7 cellular contexts compared by ENCODE assay signal in the genomic region with DNA sequence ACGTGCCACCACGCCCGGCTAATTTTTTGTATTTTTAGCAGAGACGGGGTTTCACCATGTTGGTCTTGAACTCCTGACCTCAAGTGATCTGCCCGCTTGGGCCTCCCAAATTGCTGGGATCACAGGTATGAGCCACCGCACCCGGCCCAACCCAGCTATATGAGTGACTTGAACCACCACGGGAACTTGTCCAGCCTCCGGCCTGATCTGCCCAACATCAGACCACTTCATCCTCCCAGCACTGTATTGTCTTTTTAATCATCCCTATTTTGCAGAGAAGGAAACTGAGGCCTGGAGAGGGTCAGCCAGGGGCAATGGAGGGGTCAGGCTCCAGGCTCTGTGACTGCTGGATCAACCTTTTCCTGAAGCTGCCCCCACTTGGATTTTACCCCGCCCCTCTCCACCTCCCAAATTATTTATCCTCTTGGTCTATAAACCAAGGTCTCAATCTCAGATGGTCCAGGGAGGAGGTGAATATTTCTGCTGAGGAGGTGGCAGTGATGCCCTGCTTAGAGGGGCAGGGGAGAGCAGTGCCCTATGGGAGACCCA. TPM values are rescaled to one million over a fixed set of nuclear protein-coding genes. Genes with fewer than 3 reads are reported as not detected.
A peak's percentile ranks its signal among the peaks of the same experiment; 100 is the strongest.
DNase-seq lines count a peak whose midpoint lies in the region; ATAC-seq and TF ChIP-seq lines count a peak whose summit lies in the region.

No MANE protein-coding gene starts in this region.

- H3K27ac ChIP-seq in DOHH2 (ENCODE audit: low read depth, low read length) (no peak overlapping the region), Peyer's patch (peak overlapping the region in 3 of 4 donors; percentile 77 to 93 (median 87)), epithelial cell of prostate (peak overlapping the region; percentile 90), gastrocnemius medialis (peak overlapping the region; percentile 87 to 93 (median 91))

- peaks cover 34% of the 10 kb centered on the region for H3K79me2 ChIP-seq in DOHH2 (ENCODE audit: control insufficient read depth, low read length)

- intact Hi-C loops in gastrocnemius medialis (cut with DNase I; ENCODE audit: low total_unique reads), result loop anchor here (1.0 to 5.0 kb wide), 2 partner anchors 42 to 56 kb away; no protein-coding TSS in a partner anchor

- H3K36me3 ChIP-seq in DOHH2 (ENCODE audit: control insufficient read depth, low read length), result peaks cover 22% of the 10 kb centered on the region
- no peaks in the 10 kb centered on the region for H3K36me3 ChIP-seq in Peyer's patch
- H3K36me3 ChIP-seq in gastrocnemius medialis, result no peaks in the 10 kb centered on the region

- peak overlapping the region; percentile 98 for H3K4me3 ChIP-seq in DOHH2 (ENCODE audit: low read length)
- H3K4me3 ChIP-seq in Peyer's patch, result peak overlapping the region in 2 of 4 donors; percentile 59 to 76
- H3K4me3 ChIP-seq in gastrocnemius medialis, result peak overlapping the region in 1 of 4 donors; percentile 87

- H3F3A ChIP-seq in DOHH2 (ENCODE audit: control insufficient read depth, insufficient read depth), result peaks cover 9% of the 10 kb centered on the region

- no peaks in the 10 kb centered on the region for H3K9me2 ChIP-seq in DOHH2 (replicated peaks; ENCODE audit: control insufficient read depth, low read length)

- no peaks in the 10 kb centered on the region for H4K20me1 ChIP-seq in DOHH2 (ENCODE audit: control insufficient read depth, insufficient read depth, low read depth, low read length)

- in situ Hi-C loops in gastrocnemius medialis (cut with MboI; ENCODE audit: low sequenced_read_pairs in 4 of 4), result no loop called here

- TF ChIP-seq POLR2A in Peyer's patch (IDR thresholded peaks at IDR 0.05) (no peak), gastrocnemius medialis (IDR thresholded peaks at IDR 0.05) (no peak)

- ATAC-seq in gastrocnemius medialis (no peak), HG03521 (IDR thresholded peaks at IDR 0.05; ENCODE audit: unreplicated experiment) (no peak), HG03097 (IDR thresholded peaks at IDR 0.05; ENCODE audit: low FRiP score, unreplicated experiment) (no peak), HG03457 (IDR thresholded peaks at IDR 0.05; ENCODE audit: unreplicated experiment) (no peak)

- no peaks in the 10 kb centered on the region for H3K27me3 ChIP-seq in DOHH2 (ENCODE audit: control insufficient read depth, low read length)
- no peaks in the 10 kb centered on the region for H3K27me3 ChIP-seq in Peyer's patch
- no peaks in the 10 kb centered on the region for H3K27me3 ChIP-seq in gastrocnemius medialis

- peak overlapping the region; percentile 97 for H3K4me2 ChIP-seq in DOHH2 (ENCODE audit: low read length)

- H3K4me1 ChIP-seq in DOHH2 (ENCODE audit: control insufficient read depth, low read length), result peaks cover 72% of the 10 kb centered on the region
- peaks cover 0 to 26% (median 0%) of the 10 kb centered on the region in 4 donors for H3K4me1 ChIP-seq in Peyer's patch
- peaks cover 5 to 14% of the 10 kb centered on the region in 2 donors for H3K4me1 ChIP-seq in gastrocnemius medialis

- no peaks in the 10 kb centered on the region for H3K9me3 ChIP-seq in DOHH2 (ENCODE audit: control insufficient read depth, insufficient read depth, low read length)
- H3K9me3 ChIP-seq in Peyer's patch, result no peaks in the 10 kb centered on the region
- H3K9me3 ChIP-seq in gastrocnemius medialis, result no peaks in the 10 kb centered on the region

- DNase-seq in Peyer's patch, result no peak
- no peak for DNase-seq in epithelial cell of prostate (ENCODE audit: low read depth, low spot score)
- DNase-seq in gastrocnemius medialis, result no peak

- TF ChIP-seq CTCF in DOHH2 (IDR thresholded peaks at IDR 0.05; ENCODE audit: low read depth, low read length, poor library complexity, severe bottlenecking) (no peak), Peyer's patch (IDR thresholded peaks at IDR 0.05) (no peak), gastrocnemius medialis (IDR thresholded peaks at IDR 0.05 in 4 of 5, conservative IDR thresholded peaks at IDR 0.05 in 1 of 5) (no peak)

RNA-seq across cellular contexts. Expression of a gene that starts 0.9 kb away (rescaled TPM):
- total RNA-seq in Peyer's patch (100 to 1,000 TPM in 3 of 4 donors, 10 to 100 TPM in 1; 22.3 to 150 (median 108) TPM), gastrocnemius medialis (100 to 1,000 TPM in 2 of 4 donors, 10 to 100 TPM in 2; 53.9 to 193 (median 92.5) TPM)

RNA-seq across cellular contexts. Expression of a gene that starts 34.3 kb away (rescaled TPM):
- total RNA-seq in Peyer's patch, result 1 to 10 TPM in 2 of 4 donors, under 1 TPM in 1, not detected in 1; 0.76 to 8.3 (median 3.1) TPM
- total RNA-seq in gastrocnemius medialis, result not detected

RNA-seq across cellular contexts. Expression of a gene that starts 36.8 kb away (rescaled TPM):
- total RNA-seq in Peyer's patch (10 to 100 TPM; 14.0 to 45.8 (median 28.8) TPM), gastrocnemius medialis (10 to 100 TPM in 2 of 4 donors, 1 to 10 TPM in 2; 5.9 to 14.0 (median 9.0) TPM)

RNA-seq across cellular contexts. Expression of a gene that starts 40.9 kb away (rescaled TPM):
- total RNA-seq in Peyer's patch, result 10 to 100 TPM in 1 of 4 donors, 1 to 10 TPM in 3; 6.7 to 35.5 (median 8.0) TPM
- total RNA-seq in gastrocnemius medialis, result under 1 TPM in 3 of 4 donors, not detected in 1; 0.12 to 0.72 (median 0.69) TPM
